In the genomic region with DNA sequence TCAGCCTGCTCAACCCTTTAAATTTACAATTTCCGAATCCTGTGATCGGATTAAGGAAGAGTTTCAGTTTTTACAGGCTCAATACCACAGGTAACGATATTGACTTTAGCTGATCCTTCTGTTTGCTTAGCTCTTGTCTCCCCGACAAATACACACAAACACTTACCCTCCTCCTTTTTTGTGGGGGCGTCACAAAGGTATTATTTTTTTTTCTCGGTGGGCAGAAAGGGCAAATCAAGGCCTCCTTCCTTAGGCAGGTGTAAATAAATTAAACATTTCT, we compare ENCODE assay signal across 7 cellular contexts. TPM values are rescaled to one million over a fixed set of nuclear protein-coding genes. Genes with fewer than 3 reads are reported as not detected.
A peak's percentile ranks its signal among the peaks of the same experiment; 100 is the strongest.
DNase-seq lines count a peak whose midpoint lies in the region; ATAC-seq and TF ChIP-seq lines count a peak whose summit lies in the region.

No MANE protein-coding gene starts in this region.

- no peaks in the 10 kb centered on the region for H3K27me3 ChIP-seq in GM23248 (replicated peaks; ENCODE audit: insufficient read depth)
- H3K27me3 ChIP-seq in RWPE2 (ENCODE audit: insufficient read depth, poor library complexity, severe bottlenecking), result no peaks in the 10 kb centered on the region
- no peaks in the 10 kb centered on the region for H3K27me3 ChIP-seq in gastroesophageal sphincter
- H3K27me3 ChIP-seq in skeletal muscle tissue (ENCODE audit: control insufficient read depth in 3 of 3, insufficient read depth in 3 of 3, low read length in 3 of 3), result no peaks in the 10 kb centered on the region

- ATAC-seq in RWPE2 (ENCODE audit: low read depth), result no peak
- ATAC-seq in gastroesophageal sphincter, result no peak

- H3K27ac ChIP-seq in GM23248 (peak overlapping the region; percentile 97), RWPE2 (ENCODE audit: poor library complexity, severe bottlenecking) (no peak overlapping the region), gastroesophageal sphincter (peak overlapping the region; percentile 86 to 98 (median 94)), skeletal muscle tissue (ENCODE audit: low read depth, low read length) (peak overlapping the region; percentile 98)

- H3K9me2 ChIP-seq in GM23248 (ENCODE audit: insufficient read depth), result no peaks in the 10 kb centered on the region

- peaks cover 61% of the 10 kb centered on the region for H3K79me2 ChIP-seq in GM23248 (ENCODE audit: insufficient read depth)

- H2AFZ ChIP-seq in GM23248, result peak overlapping the region; percentile 76

- no peaks in the 10 kb centered on the region for H3K9me3 ChIP-seq in GM23248 (ENCODE audit: low read depth)
- H3K9me3 ChIP-seq in RWPE2 (ENCODE audit: severe bottlenecking), result no peaks in the 10 kb centered on the region
- H3K9me3 ChIP-seq in gastroesophageal sphincter, result no peaks in the 10 kb centered on the region
- H3K9me3 ChIP-seq in skeletal muscle tissue (ENCODE audit: control insufficient read depth in 3 of 3, low read length in 3 of 3), result no peaks in the 10 kb centered on the region

- no peaks in the 10 kb centered on the region for H3K36me3 ChIP-seq in GM23248 (ENCODE audit: low read depth)
- no peaks in the 10 kb centered on the region for H3K36me3 ChIP-seq in RWPE2 (ENCODE audit: low read depth)
- no peaks in the 10 kb centered on the region for H3K36me3 ChIP-seq in gastroesophageal sphincter
- no peaks in the 10 kb centered on the region for H3K36me3 ChIP-seq in skeletal muscle tissue (ENCODE audit: control insufficient read depth in 3 of 3, insufficient read depth in 3 of 3, low read length in 3 of 3)

- peak overlapping the region; percentile 96 for H3K4me3 ChIP-seq in GM23248
- H3K4me3 ChIP-seq in RWPE2 (ENCODE audit: severe bottlenecking), result peak overlapping the region; percentile 94
- peak overlapping the region; percentile 94 to 95 for H3K4me3 ChIP-seq in gastroesophageal sphincter
- H3K4me3 ChIP-seq in skeletal muscle tissue (ENCODE audit: low read length in 3 of 3), result peak overlapping the region; percentile 79 to 87 (median 82)

- no peak for TF ChIP-seq CTCF in RWPE2 (IDR thresholded peaks at IDR 0.05; ENCODE audit: poor library complexity, severe bottlenecking)
- TF ChIP-seq CTCF in gastroesophageal sphincter (IDR thresholded peaks at IDR 0.05), result no peak

- H3K9ac ChIP-seq in GM23248 (peak overlapping the region; percentile 96), skeletal muscle tissue (ENCODE audit: low read depth in 1 of 3, low read length in 3 of 3) (peak overlapping the region; percentile 84 to 86 (median 84))

- no peaks in the 10 kb centered on the region for H4K20me1 ChIP-seq in GM23248 (ENCODE audit: insufficient read depth)

- 2% methylated on average over 6 of the region's 6 CpGs for WGBS in GM23248 (ENCODE audit: low coverage in 1 of 2, low lambda C conversion rate in 2 of 2, missing lambda C conversion rate in 2 of 2), 2 experiments
- 0 to 5% methylated on average over 1 to 5 of the region's 6 CpGs for WGBS in gastroesophageal sphincter (ENCODE audit: low coverage in 1 of 2), 2 donors

- H3F3A ChIP-seq in GM23248 (ENCODE audit: insufficient read depth), result peaks cover 4% of the 10 kb centered on the region

- no peak for DNase-seq in GM23248
- no peak for DNase-seq in RWPE2 (ENCODE audit: low spot score)
- DNase-seq in hypothalamus (lab: John Stamatoyannopoulos, UW), result no peak
- no peak for DNase-seq in COLO668 (lab: John Stamatoyannopoulos, UW; ENCODE audit: unreplicated experiment)
- no peak for DNase-seq in activated effector memory CD4-positive, alpha-beta T cell treated with Interleukin-2 at 50 U/mL for 16 hours

- in situ Hi-C loops in GM23248 (cut with MboI), result loop anchor here (25.0 kb wide), 1 partner anchor 1136 kb away; no protein-coding TSS in a partner anchor

- H3K4me2 ChIP-seq in GM23248 (ENCODE audit: unreplicated experiment), result peak overlapping the region; percentile 94

- no peak for TF ChIP-seq EP300 in gastroesophageal sphincter (IDR thresholded peaks at IDR 0.05)

- TF ChIP-seq POLR2A in gastroesophageal sphincter (IDR thresholded peaks at IDR 0.05), result no peak

- peaks cover 37% of the 10 kb centered on the region for H3K4me1 ChIP-seq in GM23248 (ENCODE audit: insufficient read depth)
- peaks cover 3% of the 10 kb centered on the region for H3K4me1 ChIP-seq in RWPE2 (ENCODE audit: insufficient read depth, poor library complexity, severe bottlenecking)
- H3K4me1 ChIP-seq in gastroesophageal sphincter, result peaks cover 0 to 59% (median 5%) of the 10 kb centered on the region in 3 donors
- H3K4me1 ChIP-seq in skeletal muscle tissue (ENCODE audit: control insufficient read depth in 3 of 3, insufficient read depth in 3 of 3, low read length in 3 of 3), result peaks cover 17 to 32% (median 24%) of the 10 kb centered on the region in 3 donors

RNA-seq across cellular contexts. Expression of a gene that starts 1.9 kb away (rescaled TPM):
- 23.3 and 37.8 TPM in 2 replicates for total RNA-seq in GM23248 (2014; rRNA removed; shearing (Covaris generic))
- 25.2 and 29.5 TPM in 2 replicates for polyA plus RNA-seq in GM23248 (2016; fragmentation: Nextera tagmentation; extraction: Ambion mirVana)
- total RNA-seq in gastroesophageal sphincter (10 to 100 TPM; 30.5 to 66.2 (median 46.4) TPM), skeletal muscle tissue (14.6 TPM)
